23 cellular contexts compared by ENCODE assay signal in the genomic region with DNA sequence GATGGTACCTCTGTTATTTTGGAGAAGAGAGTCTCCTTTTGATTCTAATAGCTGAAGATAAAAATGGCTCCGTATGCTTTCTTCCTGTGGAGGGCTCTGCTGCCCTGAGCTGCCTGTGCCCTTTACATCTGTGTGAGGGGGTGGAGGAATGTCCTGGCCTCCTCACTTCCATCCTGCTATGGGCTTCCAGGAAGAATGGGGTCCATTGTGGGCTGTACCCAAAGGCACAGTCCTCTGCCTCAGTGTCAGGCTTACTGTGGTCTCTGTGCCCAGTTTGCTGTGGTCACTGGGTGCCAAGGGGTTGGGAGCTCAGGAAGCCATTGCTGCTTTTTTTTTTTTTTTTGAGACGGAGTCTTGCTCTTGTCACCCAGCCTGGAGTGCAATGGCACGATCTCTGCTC. TPM values are rescaled to one million over a fixed set of nuclear protein-coding genes. Genes with fewer than 3 reads are reported as not detected.
DNase-seq lines count a peak whose midpoint lies in the region; ATAC-seq and TF ChIP-seq lines count a peak whose summit lies in the region.
"Had no signal": no experiment of that assay in that cellular context is flagged by ENCODE, and none has a peak within 500 bp of the region (broad histone marks: within the 10 kb centered on the region; RNA-seq: fewer than 3 reads in every experiment).

No MANE protein-coding gene starts in this region.

- no peak overlapping the region for H3K18ac ChIP-seq in IMR-90 (ENCODE audit: low read depth, low read length)
- H3K18ac ChIP-seq in mesenchymal stem cell (ENCODE audit: low read depth in 1 of 2, low read length in 2 of 2), result peak overlapping the region in 1 of 2 experiments; percentile 54

- no peak for TF ChIP-seq RAD21 in IMR-90 (IDR thresholded peaks at IDR 0.05; ENCODE audit: low read length)

- H3K4ac ChIP-seq in IMR-90 (ENCODE audit: low read depth, low read length) (no peak overlapping the region), mesenchymal stem cell (ENCODE audit: low read depth in 1 of 2, low read length in 2 of 2) (no peak overlapping the region)

- H2BK5ac ChIP-seq in IMR-90 (ENCODE audit: low read depth, low read length, poor library complexity, severe bottlenecking) (no peak overlapping the region), mesenchymal stem cell (ENCODE audit: low read depth, low read length, poor library complexity, severe bottlenecking) (no peak overlapping the region)

- H3K4me3 Mint-ChIP-seq in chondrocyte (ENCODE audit: unreplicated experiment), result no peak overlapping the region
- no peak overlapping the region for H3K4me3 Mint-ChIP-seq in activated T-helper 1 cell treated with anti-CD3 and anti-CD28 coated beads, Interleukin-12 subunit alpha, Interleukin-12 subunit beta, Interleukin-2, Interleukin-4 antibody, amounts not matched to agents 30 ng/mL and 10 ng/mL and 1 ng/mL, durations not matched to agents 14 hours and 24 hours and 36 hours
- H3K4me3 Mint-ChIP-seq: activated CD8-positive, alpha-beta T cell treated with anti-CD3 and anti-CD28 coated beads, Interleukin-2, amount 10 ng/mL, durations not matched to agents 7 days and 5 days; endodermal cell; stimulated activated effector memory CD8-positive, alpha-beta T cell treated with anti-CD3 and anti-CD28 coated beads, Interleukin-12 subunit alpha, Interleukin-12 subunit beta, amount 100 ng/mL, for 72 hours; T-cell had no signal

- ATAC-seq in IMR-90 (ENCODE audit: low read depth), result no peak; the same call in 1 of the 2 replicates
- ATAC-seq in HG02973 (IDR thresholded peaks at IDR 0.05; ENCODE audit: unreplicated experiment), result no peak
- ATAC-seq: activated CD8-positive, alpha-beta T cell treated with anti-CD3 and anti-CD28 coated beads, Interleukin-2, amount 10 ng/mL, durations not matched to agents 7 days and 5 days; stimulated activated effector memory CD8-positive, alpha-beta T cell treated with anti-CD3 and anti-CD28 coated beads, Interleukin-12 subunit alpha, Interleukin-12 subunit beta, amount 100 ng/mL, for 72 hours; T-cell had no signal

- H3K23ac ChIP-seq in IMR-90 (ENCODE audit: low read depth, low read length), result peak overlapping the region; percentile 37; the same call in 1 of the 2 replicates
- H3K23ac ChIP-seq in mesenchymal stem cell (ENCODE audit: low read length in 2 of 2), result no peak overlapping the region

- no peak overlapping the region for H4K8ac ChIP-seq in IMR-90 (ENCODE audit: low read depth in 2 of 2, low read length in 2 of 2)
- H4K8ac ChIP-seq in mesenchymal stem cell (ENCODE audit: low read length), result peak overlapping the region; percentile 49

- H3F3A ChIP-seq in smooth muscle cell (ENCODE audit: low read depth), result no peaks in the 10 kb centered on the region

- H3K9ac ChIP-seq in IMR-90 (ENCODE audit: low read depth, low read length) (no peak overlapping the region), mesenchymal stem cell (ENCODE audit: low read length) (no peak overlapping the region), smooth muscle cell (ENCODE audit: low read depth) (no peak overlapping the region)

- peak overlapping the region in 1 of 2 experiments; percentile 37 for H2BK12ac ChIP-seq in mesenchymal stem cell (ENCODE audit: low read length in 2 of 2)

- peaks cover 5% of the 10 kb centered on the region for H3K36me3 Mint-ChIP-seq in chondrocyte (ENCODE audit: low read depth)
- H3K36me3 Mint-ChIP-seq in activated T-helper 1 cell treated with anti-CD3 and anti-CD28 coated beads, Interleukin-12 subunit alpha, Interleukin-12 subunit beta, Interleukin-2, Interleukin-4 antibody, amounts not matched to agents 30 ng/mL and 10 ng/mL and 1 ng/mL, durations not matched to agents 14 hours and 24 hours and 36 hours (ENCODE audit: low read depth), result peaks cover 12% of the 10 kb centered on the region

- H3K9me3 Mint-ChIP-seq in chondrocyte (ENCODE audit: low read depth), result no peaks in the 10 kb centered on the region
- no peaks in the 10 kb centered on the region for H3K9me3 Mint-ChIP-seq in activated T-helper 1 cell treated with anti-CD3 and anti-CD28 coated beads, Interleukin-12 subunit alpha, Interleukin-12 subunit beta, Interleukin-2, Interleukin-4 antibody, amounts not matched to agents 30 ng/mL and 10 ng/mL and 1 ng/mL, durations not matched to agents 14 hours and 24 hours and 36 hours
- H3K9me3 Mint-ChIP-seq: endodermal cell; stimulated activated effector memory CD8-positive, alpha-beta T cell treated with anti-CD3 and anti-CD28 coated beads, Interleukin-12 subunit alpha, Interleukin-12 subunit beta, amount 100 ng/mL, for 72 hours; T-cell had no signal

- no peak overlapping the region for H2AK9ac ChIP-seq in IMR-90 (replicated peaks; ENCODE audit: low read depth, low read length, poor library complexity)

- BruUV-seq in IMR-90 (replicated peaks; lab: Mats Ljungman, UMichigan), result no TSS peak

- H2BK15ac ChIP-seq in IMR-90 (ENCODE audit: low read depth, low read length) (no peak overlapping the region), mesenchymal stem cell (ENCODE audit: low read depth, poor library complexity, severe bottlenecking) (no peak overlapping the region)

- no peak overlapping the region for H3K14ac ChIP-seq in IMR-90 (replicated peaks; ENCODE audit: low read depth, low read length)
- no peak overlapping the region for H3K14ac ChIP-seq in mesenchymal stem cell (ENCODE audit: low read length in 2 of 2)

- no peaks in the 10 kb centered on the region for H3K27me3 ChIP-seq in IMR-90 (ENCODE audit: control insufficient read depth, insufficient read depth, low read length)
- no peaks in the 10 kb centered on the region for H3K27me3 ChIP-seq in mesenchymal stem cell (ENCODE audit: control insufficient read depth in 1 of 2, insufficient read depth in 1 of 2, low read length in 2 of 2)
- no peaks in the 10 kb centered on the region for H3K27me3 ChIP-seq in smooth muscle cell (ENCODE audit: low read depth)
- H3K27me3 ChIP-seq: adrenal gland, esophagus squamous epithelium had no signal

- H3K4me1 ChIP-seq in IMR-90 (ENCODE audit: control insufficient read depth, insufficient read depth, low read length) (peaks cover 5% of the 10 kb centered on the region), mesenchymal stem cell (ENCODE audit: control insufficient read depth, insufficient read depth, low read depth, low read length) (peaks cover 9% of the 10 kb centered on the region), smooth muscle cell (ENCODE audit: low read depth) (peaks cover 3% of the 10 kb centered on the region)
- H3K4me1 ChIP-seq: prostate gland had no signal

- H2AK5ac ChIP-seq in IMR-90 (ENCODE audit: low read depth, low read length) (no peak overlapping the region; the same call in 1 of the 2 replicates), mesenchymal stem cell (ENCODE audit: low read length, severe bottlenecking) (peak overlapping the region; percentile 97)

- no peak overlapping the region for H2AFZ ChIP-seq in IMR-90 (replicated peaks; ENCODE audit: low read length, poor library complexity)
- no peak overlapping the region for H2AFZ ChIP-seq in mesenchymal stem cell (ENCODE audit: low read depth, low read length)
- H2AFZ ChIP-seq in smooth muscle cell (ENCODE audit: low read depth), result no peak overlapping the region

- H3K4me1 Mint-ChIP-seq in chondrocyte (ENCODE audit: low read depth), result peaks cover 41% of the 10 kb centered on the region
- no peaks in the 10 kb centered on the region for H3K4me1 Mint-ChIP-seq in activated T-helper 1 cell treated with anti-CD3 and anti-CD28 coated beads, Interleukin-12 subunit alpha, Interleukin-12 subunit beta, Interleukin-2, Interleukin-4 antibody, amounts not matched to agents 30 ng/mL and 10 ng/mL and 1 ng/mL, durations not matched to agents 14 hours and 24 hours and 36 hours (ENCODE audit: low read depth)

- no peak overlapping the region for H3K56ac ChIP-seq in IMR-90 (ENCODE audit: extremely low read depth, insufficient read depth, low read length)

- TF ChIP-seq POLR2A in IMR-90 (IDR thresholded peaks at IDR 0.05; ENCODE audit: low read depth, low read length), result no peak

- H2BK120ac ChIP-seq in IMR-90 (ENCODE audit: low read depth, low read length), result no peak overlapping the region
- H2BK120ac ChIP-seq in mesenchymal stem cell (ENCODE audit: low read depth, low read length), result no peak overlapping the region

- H3K4me2 ChIP-seq in IMR-90 (ENCODE audit: low read depth, low read length) (no peak overlapping the region), mesenchymal stem cell (ENCODE audit: low read length, poor library complexity, severe bottlenecking) (no peak overlapping the region), smooth muscle cell (peak overlapping the region; percentile 0)

- H3K79me1 ChIP-seq in IMR-90 (ENCODE audit: low read depth in 1 of 2, low read length in 2 of 2) (peaks cover 17 to 26% of the 10 kb centered on the region in 2 experiments), mesenchymal stem cell (replicated peaks; ENCODE audit: low read length, poor library complexity, severe bottlenecking) (peaks cover 29% of the 10 kb centered on the region)

- POLR2A ChIA-PET in IMR-90 (lab: Charles Lee; ENCODE audit: unreplicated experiment), result no interaction called here

- H4K91ac ChIP-seq in IMR-90 (ENCODE audit: insufficient read depth, low read depth, low read length), result no peak overlapping the region
- no peak overlapping the region for H4K91ac ChIP-seq in mesenchymal stem cell (ENCODE audit: low read length)

- no peak overlapping the region for H3K4me3 ChIP-seq in IMR-90 (ENCODE audit: insufficient read depth, low read depth, low read length)
- H3K4me3 ChIP-seq in mesenchymal stem cell (ENCODE audit: insufficient read depth in 1 of 2, low read depth in 1 of 2, low read length in 2 of 2), result no peak overlapping the region
- no peak overlapping the region for H3K4me3 ChIP-seq in smooth muscle cell
- H3K4me3 ChIP-seq: adrenal gland, esophagus squamous epithelium, HAP-1, prostate gland, thoracic aorta had no signal

- no peak overlapping the region for H2BK20ac ChIP-seq in IMR-90 (ENCODE audit: low read depth, low read length)

- CTCF ChIA-PET in IMR-90 (lab: Yijun Ruan, JAX), result no interaction called here

- no peak overlapping the region for H3K27ac Mint-ChIP-seq in chondrocyte (ENCODE audit: unreplicated experiment)
- H3K27ac Mint-ChIP-seq in activated T-helper 1 cell treated with anti-CD3 and anti-CD28 coated beads, Interleukin-12 subunit alpha, Interleukin-12 subunit beta, Interleukin-2, Interleukin-4 antibody, amounts not matched to agents 30 ng/mL and 10 ng/mL and 1 ng/mL, durations not matched to agents 14 hours and 24 hours and 36 hours, result no peak overlapping the region
- H3K27ac Mint-ChIP-seq: activated CD8-positive, alpha-beta T cell treated with anti-CD3 and anti-CD28 coated beads, Interleukin-2, amount 10 ng/mL, durations not matched to agents 7 days and 5 days; stimulated activated effector memory CD8-positive, alpha-beta T cell treated with anti-CD3 and anti-CD28 coated beads, Interleukin-12 subunit alpha, Interleukin-12 subunit beta, amount 100 ng/mL, for 72 hours; T-cell had no signal

- H4K20me1 ChIP-seq in IMR-90 (ENCODE audit: insufficient read depth, low read length) (peaks cover 3% of the 10 kb centered on the region; the same call in 1 of the 2 replicates), smooth muscle cell (ENCODE audit: low read depth) (peaks cover 3% of the 10 kb centered on the region)

- H3K36me3 ChIP-seq in IMR-90 (ENCODE audit: control insufficient read depth, insufficient read depth, low read length) (0 out of 2 replicates have a peak, but pooled peaks cover 1% of the 10 kb centered on the region), mesenchymal stem cell (ENCODE audit: control insufficient read depth in 1 of 2, insufficient read depth in 2 of 2, low read depth in 1 of 2, low read length in 2 of 2) (peaks cover 5 to 6% of the 10 kb centered on the region in 2 experiments), smooth muscle cell (ENCODE audit: low read depth) (no peaks in the 10 kb centered on the region)
- H3K36me3 ChIP-seq: adrenal gland, prostate gland had no signal

- no CpG with 5 or more reads among the region's 3 CpGs for whole genome bisulfite sequencing in IMR-90 (ENCODE audit: extremely low coverage in 2 of 2, insufficient read length in 1 of 2), 2 experiments
- 90% methylated on average over 3 of the region's 3 CpGs for WGBS in mesenchymal stem cell
- 75% methylated on average over 3 of the region's 3 CpGs for WGBS in smooth muscle cell (ENCODE audit: low lambda C conversion rate)

- no peak overlapping the region for H4K5ac ChIP-seq in IMR-90 (ENCODE audit: low read depth, low read length)

- H3K27ac ChIP-seq in IMR-90 (ENCODE audit: insufficient read depth, low read length), result no peak overlapping the region
- no peak overlapping the region for H3K27ac ChIP-seq in mesenchymal stem cell (ENCODE audit: low read length, poor library complexity, severe bottlenecking)
- H3K27ac ChIP-seq in smooth muscle cell (ENCODE audit: low read depth), result no peak overlapping the region
- H3K27ac ChIP-seq: C4-2B, esophagus squamous epithelium had no signal

- dilution Hi-C loops in IMR-90 (cut with HindIII; ENCODE audit: low sequenced_read_pairs, unreplicated experiment), result no loop called here

- peaks cover 47% of the 10 kb centered on the region for H3K79me2 ChIP-seq in smooth muscle cell (ENCODE audit: low read depth)

- in situ Hi-C loops in IMR-90 (cut with MboI; ENCODE audit: low sequenced_read_pairs), result no loop called here

- intact Hi-C loops in IMR-90 (cut with micrococcal nuclease), result no loop called here
- intact Hi-C loops in activated T-helper 1 cell treated with anti-CD3 and anti-CD28 coated beads, Interleukin-12 subunit alpha, Interleukin-12 subunit beta, Interleukin-2, Interleukin-4 antibody, amounts not matched to agents 30 ng/mL and 10 ng/mL and 1 ng/mL, durations not matched to agents 14 hours and 24 hours and 36 hours (cut with micrococcal nuclease), result no loop called here

- no peak for TF ChIP-seq CTCF in IMR-90 (conservative IDR thresholded peaks at IDR 0.05; ENCODE audit: low read depth, low read length)
- no peak for TF ChIP-seq CTCF in chondrocyte (IDR thresholded peaks at IDR 0.05)
- TF ChIP-seq CTCF in smooth muscle cell (IDR thresholded peaks at IDR 0.05; ENCODE audit: borderline replicate concordance, insufficient read depth, poor library complexity, severe bottlenecking), result no peak

- peaks cover 5% of the 10 kb centered on the region for H3K9me1 ChIP-seq in IMR-90 (ENCODE audit: insufficient read depth, low read length)

- DNase-seq in IMR-90, result no peak
- DNase-seq in chondrocyte (ENCODE audit: low spot score), result peak; percentile 9
- DNase-seq in mesenchymal stem cell, result no peak
- no peak for DNase-seq in smooth muscle cell (lab: John Stamatoyannopoulos, UW; ENCODE audit: unreplicated experiment)
- no peak for DNase-seq in superior temporal gyrus (ENCODE audit: extremely low spot score)
- DNase-seq in activated T-helper 1 cell treated with anti-CD3 and anti-CD28 coated beads, Interleukin-12 subunit alpha, Interleukin-12 subunit beta, Interleukin-2, Interleukin-4 antibody, amounts not matched to agents 30 ng/mL and 10 ng/mL and 1 ng/mL, durations not matched to agents 14 hours and 24 hours and 36 hours (ENCODE audit: low spot score), result no peak
- no peak for DNase-seq in NCI-H1048 (lab: John Stamatoyannopoulos, UW)
- DNase-seq: activated CD8-positive, alpha-beta T cell treated with anti-CD3 and anti-CD28 coated beads, Interleukin-2, amount 10 ng/mL, durations not matched to agents 7 days and 5 days; activated gamma-delta T cell; activated T-cell treated with anti-CD3 and anti-CD28 coated beads for 4 hours; cortex of kidney; endodermal cell; esophagus squamous epithelium; NCI-H1092 treated with DMSO at 0.1 percent for 48 hours; NCI-H2081; T-cell had no signal

- H3K9me3 ChIP-seq in IMR-90 (ENCODE audit: control insufficient read depth, insufficient read depth, low read length), result no peaks in the 10 kb centered on the region
- H3K9me3 ChIP-seq in mesenchymal stem cell (ENCODE audit: control insufficient read depth, low read length), result no peaks in the 10 kb centered on the region
- no peaks in the 10 kb centered on the region for H3K9me3 ChIP-seq in smooth muscle cell (replicated peaks; ENCODE audit: low read depth)
- H3K9me3 ChIP-seq: adrenal gland, esophagus squamous epithelium, HAP-1, prostate gland, thoracic aorta had no signal

- no peaks in the 10 kb centered on the region for H3K27me3 Mint-ChIP-seq in chondrocyte (ENCODE audit: low read depth)
- no peaks in the 10 kb centered on the region for H3K27me3 Mint-ChIP-seq in activated T-helper 1 cell treated with anti-CD3 and anti-CD28 coated beads, Interleukin-12 subunit alpha, Interleukin-12 subunit beta, Interleukin-2, Interleukin-4 antibody, amounts not matched to agents 30 ng/mL and 10 ng/mL and 1 ng/mL, durations not matched to agents 14 hours and 24 hours and 36 hours (ENCODE audit: insufficient read depth)
- H3K27me3 Mint-ChIP-seq: T-cell had no signal

RNA-seq across cellular contexts. Expression of gene DAG1, which starts 14.4 kb away (rescaled TPM):
- 30.8 and 31.0 TPM in 2 replicates for total RNA-seq in IMR-90 (2012; rRNA removed)
- polyA plus RNA-seq in IMR-90 (2012; rRNA removed), result 40.2 and 41.0 TPM in 2 replicates
- polyA plus RNA-seq in IMR-90 (2012; cell fraction: cytosol; rRNA removed), result 18.8 and 41.4 TPM in 2 replicates
- 19.0 and 23.3 TPM in 2 replicates for polyA plus RNA-seq in IMR-90 (2012; cell fraction: nucleus; rRNA removed; ENCODE audit: low replicate concordance)
- total RNA-seq in chondrocyte, result 147 to 156 TPM (median 149 TPM) in 3 replicates
- polyA plus RNA-seq in mesenchymal stem cell (2013, experiment 1 of 2), result 80.5 TPM
- polyA plus RNA-seq in mesenchymal stem cell (2013, experiment 2 of 2), result 79.1 TPM
- total RNA-seq in smooth muscle cell, result 61.6 and 65.2 TPM in 2 replicates
- 32.1 and 53.0 TPM in 2 replicates for polyA plus RNA-seq in smooth muscle cell
- 20.5 and 23.7 TPM in 2 replicates for total RNA-seq in activated T-helper 1 cell treated with anti-CD3 and anti-CD28 coated beads, Interleukin-12 subunit alpha, Interleukin-12 subunit beta, Interleukin-2, Interleukin-4 antibody, amounts not matched to agents 30 ng/mL and 10 ng/mL and 1 ng/mL, durations not matched to agents 14 hours and 24 hours and 36 hours

RNA-seq across cellular contexts. Expression of gene NICN1, which starts 55.3 kb away (rescaled TPM):
- total RNA-seq in IMR-90 (2012; rRNA removed) (2.8 and 3.4 TPM in 2 replicates), chondrocyte (20.0 to 25.8 TPM (median 23.8 TPM) in 3 replicates), smooth muscle cell (3.9 TPM in 2 replicates)
- polyA plus RNA-seq in IMR-90 (2012; rRNA removed) (8.0 and 11.4 TPM in 2 replicates), smooth muscle cell (4.5 and 4.6 TPM in 2 replicates)
- 4.5 and 6.7 TPM in 2 replicates for polyA plus RNA-seq in IMR-90 (2012; cell fraction: cytosol; rRNA removed)
- polyA plus RNA-seq in IMR-90 (2012; cell fraction: nucleus; rRNA removed; ENCODE audit: low replicate concordance), result 143 and 158 TPM in 2 replicates
- 13.1 TPM for polyA plus RNA-seq in mesenchymal stem cell (2013, experiment 1 of 2)
- 13.2 TPM for polyA plus RNA-seq in mesenchymal stem cell (2013, experiment 2 of 2)
- total RNA-seq in activated T-helper 1 cell treated with anti-CD3 and anti-CD28 coated beads, Interleukin-12 subunit alpha, Interleukin-12 subunit beta, Interleukin-2, Interleukin-4 antibody, amounts not matched to agents 30 ng/mL and 10 ng/mL and 1 ng/mL, durations not matched to agents 14 hours and 24 hours and 36 hours, result 13.5 and 14.1 TPM in 2 replicates
